In genomic region chr22:45629469-45630089, GRCh38 we compare ENCODE assay signal across 1 cellular context.
TF ChIP-seq lines count a peak whose summit lies in the region.

No MANE protein-coding gene starts in this region.

TF ChIP-seq in HepG2, 621 proteins besides CTCF, POLR2A, EP300 and RAD21 (continued from another document and continues in another):
- no peak; the same call in 1 of the 2 replicates for TF ChIP-seq ZBTB33 (CRISPR knock-in tag; IDR thresholded peaks at IDR 0.05)
- no peak for TF ChIP-seq ZNF782 (CRISPR knock-in tag; IDR thresholded peaks at IDR 0.05; ENCODE audit: borderline replicate concordance)
- no peak for TF ChIP-seq MYNN (CRISPR knock-in tag; IDR thresholded peaks at IDR 0.05; ENCODE audit: low read depth)
- TF ChIP-seq FOXK1 (CRISPR knock-in tag; IDR thresholded peaks at IDR 0.05; ENCODE audit: borderline replicate concordance, low read depth), result peak; percentile 75; the same call in 1 of the 2 replicates
- TF ChIP-seq ETS1 (CRISPR knock-in tag; IDR thresholded peaks at IDR 0.05), result no peak
- TF ChIP-seq RBFOX2 (IDR thresholded peaks at IDR 0.05; ENCODE audit: low read depth, low read length), result no peak
- no peak for TF ChIP-seq ZSCAN9 (CRISPR knock-in tag; IDR thresholded peaks at IDR 0.05; ENCODE audit: borderline replicate concordance)
- TF ChIP-seq ZHX2 (IDR thresholded peaks at IDR 0.05; ENCODE audit: low read depth), result no peak
- TF ChIP-seq ZHX2 (CRISPR knock-in tag; IDR thresholded peaks at IDR 0.05; ENCODE audit: borderline replicate concordance), result no peak
- TF ChIP-seq FLYWCH1 (CRISPR knock-in tag; IDR thresholded peaks at IDR 0.05), result no peak
- TF ChIP-seq CAMTA2 (CRISPR knock-in tag; IDR thresholded peaks at IDR 0.05; ENCODE audit: borderline replicate concordance), result no peak
- peak; percentile 57; the same call in 1 of the 2 replicates for TF ChIP-seq ZNF746 (CRISPR knock-in tag; IDR thresholded peaks at IDR 0.05)
- no peak for TF ChIP-seq CSRNP1 (CRISPR knock-in tag; IDR thresholded peaks at IDR 0.05)
- TF ChIP-seq ZNF20 (CRISPR knock-in tag; IDR thresholded peaks at IDR 0.05), result no peak
- peak; percentile 94 for TF ChIP-seq RARA (CRISPR knock-in tag; IDR thresholded peaks at IDR 0.05)
- peak; percentile 74 for TF ChIP-seq RXRB (CRISPR knock-in tag; IDR thresholded peaks at IDR 0.05; ENCODE audit: borderline replicate concordance)
- peak; percentile 80 for TF ChIP-seq CREB1 (IDR thresholded peaks at IDR 0.05)
- TF ChIP-seq CREB1 (CRISPR knock-in tag; IDR thresholded peaks at IDR 0.05), result peak; percentile 70; the same call in 1 of the 2 replicates
- TF ChIP-seq ZBTB14 (CRISPR knock-in tag; IDR thresholded peaks at IDR 0.05), result no peak
- no peak for TF ChIP-seq ZNF280B (CRISPR knock-in tag; IDR thresholded peaks at IDR 0.05; ENCODE audit: borderline replicate concordance)
- TF ChIP-seq PLRG1 (conservative IDR thresholded peaks at IDR 0.05), result no peak
- TF ChIP-seq ETV5 (CRISPR knock-in tag; IDR thresholded peaks at IDR 0.05; ENCODE audit: borderline replicate concordance), result no peak
- TF ChIP-seq ZNF34 (CRISPR knock-in tag; IDR thresholded peaks at IDR 0.05; ENCODE audit: borderline replicate concordance), result no peak
- peak; percentile 57; the same call in 1 of the 2 replicates for TF ChIP-seq ZNF644 (CRISPR knock-in tag; IDR thresholded peaks at IDR 0.05; ENCODE audit: low read depth)
- TF ChIP-seq RELA (CRISPR knock-in tag; IDR thresholded peaks at IDR 0.05), result no peak
- no peak for TF ChIP-seq TOE1 (CRISPR knock-in tag; IDR thresholded peaks at IDR 0.05)
- no peak for TF ChIP-seq ELF1 (CRISPR knock-in tag; IDR thresholded peaks at IDR 0.05)
- TF ChIP-seq E2F1 (CRISPR knock-in tag; IDR thresholded peaks at IDR 0.05), result no peak
- no peak; the same call in 1 of the 2 replicates for TF ChIP-seq ZBTB20 (CRISPR knock-in tag; IDR thresholded peaks at IDR 0.05; ENCODE audit: borderline replicate concordance, low read depth)
- peak; percentile 65; the same call in 1 of the 2 replicates for TF ChIP-seq ZNF12 (CRISPR knock-in tag; IDR thresholded peaks at IDR 0.05)
- TF ChIP-seq SRF (IDR thresholded peaks at IDR 0.05; ENCODE audit: low read depth, low read length), result no peak
- TF ChIP-seq ZNF772 (CRISPR knock-in tag; IDR thresholded peaks at IDR 0.05), result no peak
- no peak for TF ChIP-seq ZSCAN22 (CRISPR knock-in tag; IDR thresholded peaks at IDR 0.05)
- TF ChIP-seq MAFK (conservative IDR thresholded peaks at IDR 0.05 in 1 of 2, IDR thresholded peaks at IDR 0.05 in 1 of 2; ENCODE audit: low read length in 2 of 2), result no peak
- no peak for TF ChIP-seq MBNL3 (CRISPR knock-in tag; conservative IDR thresholded peaks at IDR 0.05)
- TF ChIP-seq TRAFD1 (CRISPR knock-in tag; IDR thresholded peaks at IDR 0.05; ENCODE audit: borderline replicate concordance), result no peak
- peak; percentile 65; the same call in 1 of the 2 replicates for TF ChIP-seq MTA1 (CRISPR knock-in tag; IDR thresholded peaks at IDR 0.05; ENCODE audit: borderline replicate concordance)
- TF ChIP-seq TFDP2 (CRISPR knock-in tag; IDR thresholded peaks at IDR 0.05), result no peak
- TF ChIP-seq ZNF18 (CRISPR knock-in tag; IDR thresholded peaks at IDR 0.05; ENCODE audit: insufficient replicate concordance), result no peak
